Comparison of ENCODE assay signal across 8 cellular contexts in the genomic region with DNA sequence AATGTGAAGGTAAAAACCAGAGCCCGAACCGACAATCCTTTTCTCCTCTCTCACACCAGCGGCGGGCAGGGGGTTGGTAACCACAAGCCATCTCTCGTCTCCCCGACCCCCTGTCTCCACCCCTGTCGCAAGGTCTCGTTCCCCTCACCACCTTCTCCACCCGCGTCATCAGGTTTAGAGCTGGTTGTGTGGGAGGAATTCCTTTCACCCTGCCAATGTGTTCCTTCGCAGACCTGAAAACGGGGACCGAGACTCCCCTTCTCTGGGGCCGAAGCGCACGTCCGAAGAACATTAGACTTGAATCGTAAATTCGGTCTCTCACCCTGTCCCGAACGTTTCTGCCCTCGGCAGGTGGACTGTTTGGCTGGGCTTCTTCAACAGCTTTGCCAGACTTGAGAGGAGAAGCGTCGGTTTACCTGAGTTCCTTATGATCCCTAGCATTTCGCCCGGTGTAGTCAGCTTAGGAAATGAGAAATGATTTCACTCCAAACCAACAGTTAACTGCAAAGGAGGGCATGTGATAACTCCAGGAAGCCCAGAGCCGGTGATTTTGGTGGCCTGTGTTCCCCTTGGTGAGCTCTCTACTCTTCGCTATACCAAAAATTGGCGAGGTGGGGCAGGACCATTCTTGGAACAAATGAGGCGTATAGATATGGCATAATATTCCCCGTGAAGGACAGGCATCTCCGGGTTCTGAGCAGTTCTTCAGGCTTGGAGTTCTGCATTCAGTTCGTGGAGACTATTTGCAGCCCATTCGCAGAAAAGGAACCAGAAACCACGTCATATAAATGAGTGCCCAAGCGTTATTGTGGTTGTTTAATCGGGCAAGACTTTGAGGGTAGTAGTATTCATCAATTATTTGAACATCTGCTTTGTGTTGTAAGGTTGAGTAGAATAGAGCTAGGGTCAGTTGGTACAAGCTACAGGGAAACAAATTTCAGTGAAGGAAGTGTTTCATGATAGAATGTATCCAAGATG. TPM values are rescaled to one million over a fixed set of nuclear protein-coding genes. Genes with fewer than 3 reads are reported as not detected.
DNase-seq lines count a peak whose midpoint lies in the region; ATAC-seq and TF ChIP-seq lines count a peak whose summit lies in the region.

No MANE protein-coding gene starts in this region.

- peaks cover 2% of the 10 kb centered on the region for H3K27me3 Mint-ChIP-seq in GM23338 (ENCODE audit: insufficient read depth, low read depth, poor library complexity)
- H3K27me3 Mint-ChIP-seq in activated CD8-positive, alpha-beta T cell treated with anti-CD3 and anti-CD28 coated beads, Interleukin-2, amount 10 ng/mL, durations not matched to agents 7 days and 5 days (ENCODE audit: low read depth): no peaks in the 10 kb centered on the region

- H3K27ac ChIP-seq in GM23338 (ENCODE audit: low read depth): no peak overlapping the region
- peak overlapping the region; percentile 60 to 86 for H3K27ac ChIP-seq in esophagus (ENCODE audit: low read depth in 2 of 2, low read length in 1 of 2)
- peak overlapping the region; percentile 70 for H3K27ac ChIP-seq in subcutaneous abdominal adipose tissue (ENCODE audit: low read depth, low read length)

- H3F3A ChIP-seq in GM23338 (replicated peaks; ENCODE audit: low read depth) (no peaks in the 10 kb centered on the region), Loucy (ENCODE audit: low read depth) (no peaks in the 10 kb centered on the region)

- DNase-seq in NCI-H1092 treated with DMSO at 0.1 percent for 48 hours (lab: John Stamatoyannopoulos, UW) (peak; percentile 34), NCI-H1092 (lab: John Stamatoyannopoulos, UW) (no peak), GM23338 (ENCODE audit: low spot score) (peak; percentile 50)
- peak; percentile 42 for DNase-seq in activated CD8-positive, alpha-beta T cell treated with anti-CD3 and anti-CD28 coated beads, Interleukin-2, amount 10 ng/mL, durations not matched to agents 7 days and 5 days

- H3K4me3 ChIP-seq in GM23338 (peak overlapping the region; percentile 72), Loucy (ENCODE audit: low read length, poor library complexity, severe bottlenecking) (peak overlapping the region; percentile 86), esophagus (ENCODE audit: low read depth in 1 of 2, low read length in 2 of 2) (peak overlapping the region; percentile 79 to 96), mucosa of stomach (ENCODE audit: low read length) (peak overlapping the region; percentile 93), subcutaneous abdominal adipose tissue (ENCODE audit: low read depth in 1 of 5, low read length in 5 of 5) (peak overlapping the region; percentile 90 to 96 (median 94))

- H3K79me2 ChIP-seq in GM23338 (replicated peaks; ENCODE audit: insufficient read depth) (no peaks in the 10 kb centered on the region), Loucy (ENCODE audit: insufficient read depth, low read length) (no peaks in the 10 kb centered on the region)

- H3K27me3 ChIP-seq in GM23338 (ENCODE audit: insufficient read depth) (no peaks in the 10 kb centered on the region), Loucy (ENCODE audit: insufficient read depth, low read length, poor library complexity, severe bottlenecking) (no peaks in the 10 kb centered on the region), esophagus (ENCODE audit: control insufficient read depth in 1 of 2, insufficient read depth in 2 of 2, low read length in 2 of 2) (no peaks in the 10 kb centered on the region), mucosa of stomach (ENCODE audit: control insufficient read depth, insufficient read depth, low read length) (no peaks in the 10 kb centered on the region), subcutaneous abdominal adipose tissue (ENCODE audit: control insufficient read depth in 5 of 5, insufficient read depth in 4 of 5, low read length in 5 of 5) (no peaks in the 10 kb centered on the region)

- no peaks in the 10 kb centered on the region for H3K9me2 ChIP-seq in GM23338 (ENCODE audit: insufficient read depth)
- H3K9me2 ChIP-seq in Loucy (replicated peaks; ENCODE audit: low read depth, low read length): no peaks in the 10 kb centered on the region

- H4K20me1 ChIP-seq in GM23338 (replicated peaks; ENCODE audit: insufficient read depth): no peaks in the 10 kb centered on the region
- H4K20me1 ChIP-seq in Loucy (ENCODE audit: insufficient read depth, low read length, poor library complexity, severe bottlenecking): no peaks in the 10 kb centered on the region

- H3K27ac Mint-ChIP-seq in GM23338: peak overlapping the region; percentile 83; the same call in 1 of the 2 replicates
- H3K27ac Mint-ChIP-seq in activated CD8-positive, alpha-beta T cell treated with anti-CD3 and anti-CD28 coated beads, Interleukin-2, amount 10 ng/mL, durations not matched to agents 7 days and 5 days: peak overlapping the region; percentile 96

- no peaks in the 10 kb centered on the region; the same call in 2 of the 3 replicates for H3K9me3 Mint-ChIP-seq in GM23338
- H3K9me3 Mint-ChIP-seq in activated CD8-positive, alpha-beta T cell treated with anti-CD3 and anti-CD28 coated beads, Interleukin-2, amount 10 ng/mL, durations not matched to agents 7 days and 5 days (ENCODE audit: insufficient read depth): no peaks in the 10 kb centered on the region

- no peaks in the 10 kb centered on the region for H3K36me3 ChIP-seq in GM23338 (ENCODE audit: insufficient read depth)
- no peaks in the 10 kb centered on the region for H3K36me3 ChIP-seq in Loucy (ENCODE audit: insufficient read depth, low read length)
- H3K36me3 ChIP-seq in esophagus (ENCODE audit: control insufficient read depth in 2 of 2, insufficient read depth in 2 of 2, low read length in 1 of 2): peaks cover 0 to 3% of the 10 kb centered on the region in 2 donors
- H3K36me3 ChIP-seq in mucosa of stomach (ENCODE audit: control insufficient read depth, insufficient read depth, low read length): no peaks in the 10 kb centered on the region
- peaks cover 4 to 13% (median 6%) of the 10 kb centered on the region in 5 donors for H3K36me3 ChIP-seq in subcutaneous abdominal adipose tissue (ENCODE audit: control insufficient read depth in 5 of 5, insufficient read depth in 5 of 5, low read length in 5 of 5)

- WGBS in esophagus, 2 donors: 1 to 2% methylated on average over 37 of the region's 37 CpGs

- CTCF ChIA-PET in activated CD8-positive, alpha-beta T cell treated with anti-CD3 and anti-CD28 coated beads, Interleukin-2, amount 10 ng/mL, durations not matched to agents 7 days and 5 days (lab: Charles Lee): interaction anchor here (0.6 to 2.2 kb wide), 9 partner anchors 10 to 256 kb away, joined by 3 to 6 read pairs (median 4); no protein-coding TSS in a partner anchor

- H3K4me1 Mint-ChIP-seq in GM23338: peaks cover 5% of the 10 kb centered on the region; the same call in 2 of the 3 replicates
- H3K4me1 Mint-ChIP-seq in activated CD8-positive, alpha-beta T cell treated with anti-CD3 and anti-CD28 coated beads, Interleukin-2, amount 10 ng/mL, durations not matched to agents 7 days and 5 days (ENCODE audit: low read depth): peaks cover 13% of the 10 kb centered on the region

- H3K4me1 ChIP-seq in GM23338 (ENCODE audit: insufficient read depth) (0 out of 2 replicates have a peak, but pooled peaks cover 3% of the 10 kb centered on the region), Loucy (ENCODE audit: insufficient read depth, low read length, poor library complexity, severe bottlenecking) (peaks cover 14% of the 10 kb centered on the region), esophagus (ENCODE audit: control insufficient read depth in 2 of 2, insufficient read depth in 2 of 2, low read length in 1 of 2) (no peaks in the 10 kb centered on the region), mucosa of stomach (ENCODE audit: control insufficient read depth, insufficient read depth, low read length) (peaks cover 12% of the 10 kb centered on the region), subcutaneous abdominal adipose tissue (ENCODE audit: control insufficient read depth in 5 of 5, insufficient read depth in 5 of 5, low read length in 5 of 5) (peaks cover 1 to 19% (median 16%) of the 10 kb centered on the region in 5 donors)

- TF ChIP-seq CTCF in GM23338 (conservative IDR thresholded peaks at IDR 0.05; ENCODE audit: low read depth in 2 of 2) (no peak), Loucy (conservative IDR thresholded peaks at IDR 0.05; ENCODE audit: low read length) (no peak)

- peak overlapping the region; percentile 82 for H3K4me2 ChIP-seq in GM23338
- H3K4me2 ChIP-seq in Loucy (ENCODE audit: low read depth, low read length, poor library complexity, severe bottlenecking): peak overlapping the region; percentile 90

- H3K9me3 ChIP-seq in Loucy (ENCODE audit: insufficient read depth, low read depth, low read length) (no peaks in the 10 kb centered on the region), esophagus (ENCODE audit: control insufficient read depth in 2 of 2, insufficient read depth in 1 of 2, low read depth in 1 of 2, low read length in 1 of 2) (no peaks in the 10 kb centered on the region), mucosa of stomach (ENCODE audit: control insufficient read depth, low read length) (no peaks in the 10 kb centered on the region), subcutaneous abdominal adipose tissue (ENCODE audit: control insufficient read depth in 5 of 5, low read length in 5 of 5) (no peaks in the 10 kb centered on the region)

- ATAC-seq in GM23338: peak; percentile 28
- ATAC-seq in activated CD8-positive, alpha-beta T cell treated with anti-CD3 and anti-CD28 coated beads, Interleukin-2, amount 10 ng/mL, durations not matched to agents 7 days and 5 days: peak; percentile 27

- peak overlapping the region; percentile 65 for H3K9ac ChIP-seq in Loucy (ENCODE audit: low read depth, low read length, poor library complexity, severe bottlenecking)
- H3K9ac ChIP-seq in mucosa of stomach (ENCODE audit: low read length): peak overlapping the region; percentile 72
- H3K9ac ChIP-seq in subcutaneous abdominal adipose tissue (ENCODE audit: low read length in 5 of 5): peak overlapping the region; percentile 1 to 92 (median 86)

- peak overlapping the region; percentile 91 for H2AFZ ChIP-seq in GM23338
- H2AFZ ChIP-seq in Loucy (ENCODE audit: low read length): peak overlapping the region; percentile 89

- peaks cover 8% of the 10 kb centered on the region; the same call in 2 of the 3 replicates for H3K36me3 Mint-ChIP-seq in GM23338 (ENCODE audit: low read depth)
- peaks cover 3% of the 10 kb centered on the region for H3K36me3 Mint-ChIP-seq in activated CD8-positive, alpha-beta T cell treated with anti-CD3 and anti-CD28 coated beads, Interleukin-2, amount 10 ng/mL, durations not matched to agents 7 days and 5 days (ENCODE audit: low read depth)

- POLR2A ChIA-PET in activated CD8-positive, alpha-beta T cell treated with anti-CD3 and anti-CD28 coated beads, Interleukin-2, amount 10 ng/mL, durations not matched to agents 7 days and 5 days (lab: Charles Lee): interaction anchor here (0.5 to 2.2 kb wide), 5 partner anchors 10 to 419 kb away, joined by 3 to 8 read pairs (median 5); a partner anchor contains a TSS

- peak overlapping the region; percentile 96 for H3K4me3 Mint-ChIP-seq in GM23338
- peak overlapping the region; percentile 97 for H3K4me3 Mint-ChIP-seq in activated CD8-positive, alpha-beta T cell treated with anti-CD3 and anti-CD28 coated beads, Interleukin-2, amount 10 ng/mL, durations not matched to agents 7 days and 5 days

RNA-seq across cellular contexts. Expression of a gene that starts 0.7 kb away (rescaled TPM):
- total RNA-seq in GM23338 (2014; rRNA removed; shearing (Covaris generic)): 8.0 and 19.7 TPM in 2 replicates
- 35.1 and 43.1 TPM in 2 replicates for polyA plus RNA-seq in GM23338 (2016; fragmentation: Nextera tagmentation; extraction: Ambion mirVana)
- 10 to 100 TPM; 15.3 to 17.6 TPM for total RNA-seq in activated CD8-positive, alpha-beta T cell treated with anti-CD3 and anti-CD28 coated beads, Interleukin-2, amount 10 ng/mL, durations not matched to agents 7 days and 5 days
- polyA plus RNA-seq in esophagus: 10 to 100 TPM; 18.4 to 25.6 TPM
